ENCODE assay signal across 1 cellular context in genomic region chrX:71292669-71293379, GRCh38.
TF ChIP-seq lines count a peak whose summit lies in the region.

No MANE protein-coding gene starts in this region.

TF ChIP-seq in K562, 482 proteins besides CTCF, POLR2A, EP300 and RAD21:
- TF ChIP-seq POLR2AphosphoS5 (IDR thresholded peaks at IDR 0.05; ENCODE audit: control insufficient read depth, insufficient read depth, low read depth, low read length) (0 out of 2 replicates have a peak, but pooled peaks have one; percentile 1), ARNT (IDR thresholded peaks at IDR 0.05) (no peak)
